Comparison of ENCODE assay signal across 25 cellular contexts in genomic region chr18:64094210-64094609, GRCh38.
"Had no signal": no experiment of that assay in that cellular context is flagged by ENCODE, and none has a peak within 500 bp of the region (broad histone marks: within the 10 kb centered on the region; RNA-seq: fewer than 3 reads in every experiment).

No MANE protein-coding gene starts in this region.

- H3K9me3 ChIP-seq: adrenal gland, body of pancreas, esophagus squamous epithelium, gastroesophageal sphincter, heart right ventricle had no signal

- DNase-seq: activated CD4-positive, alpha-beta memory T cell treated with anti-CD3 and anti-CD28 coated beads, Interleukin-2, amount 10 ng/mL, durations not matched to agents 7 days and 5 days; activated CD4-positive, alpha-beta T cell treated with anti-CD3 and anti-CD28 coated beads for 1 hour; activated CD4-positive, alpha-beta T cell treated with anti-CD3 and anti-CD28 coated beads for 4 hours; activated CD4-positive, alpha-beta T cell treated with anti-CD3 and anti-CD28 coated beads, Interleukin-2, amount 10 ng/mL, durations not matched to agents 7 days and 5 days; activated CD4-positive, alpha-beta T cell treated with anti-CD3 and anti-CD28 coated beads, Interleukin-2, amount 50 U/mL, for 4 hours; activated CD8-positive, alpha-beta memory T cell treated with anti-CD3 and anti-CD28 coated beads, Interleukin-2, amount 50 U/mL, for 48 hours; activated effector memory CD4-positive, alpha-beta T cell treated with anti-CD3 and anti-CD28 coated beads, Interleukin-2, amount 50 U/mL, for 16 hours; activated naive CD4-positive, alpha-beta T cell treated with anti-CD3 and anti-CD28 coated beads for 36 hours; activated naive CD8-positive, alpha-beta T cell treated with anti-CD3 and anti-CD28 coated beads for 36 hours; activated naive CD8-positive, alpha-beta T cell treated with anti-CD3 and anti-CD28 coated beads, Interleukin-2, amount 50 U/mL, for 24 hours; activated T-cell treated with anti-CD3 and anti-CD28 coated beads, Interleukin-2, amount 50 U/mL, for 4 hours; adrenal gland; amygdala; aorta; body of pancreas; caudate nucleus; cortex of kidney; dermis blood vessel endothelial cell; effector CD8-positive, alpha-beta T cell; esophagus squamous epithelium; foreskin melanocyte; heart right ventricle; T-helper 2 cell had no signal

- H3K27me3 ChIP-seq: adrenal gland, body of pancreas, esophagus squamous epithelium, gastroesophageal sphincter had no signal

- H3K4me3 ChIP-seq: adrenal gland, body of pancreas, esophagus squamous epithelium, gastroesophageal sphincter, heart right ventricle had no signal

- H3K27ac ChIP-seq: adrenal gland, body of pancreas, epithelial cell of prostate, esophagus squamous epithelium, gastroesophageal sphincter, heart right ventricle had no signal

- H3K4me1 ChIP-seq: adrenal gland, body of pancreas, esophagus squamous epithelium, gastroesophageal sphincter, heart right ventricle had no signal

- H3K36me3 ChIP-seq: adrenal gland, esophagus squamous epithelium, gastroesophageal sphincter, heart right ventricle had no signal

- ATAC-seq: activated naive CD8-positive, alpha-beta T cell treated with anti-CD3 and anti-CD28 coated beads, Interleukin-2, amount 50 U/mL, for 24 hours; activated T-cell treated with anti-CD3 and anti-CD28 coated beads, Interleukin-2, amount 50 U/mL, for 4 hours; body of pancreas; gastroesophageal sphincter; heart right ventricle had no signal
